16 cellular contexts compared by ENCODE assay signal in the genomic region with DNA sequence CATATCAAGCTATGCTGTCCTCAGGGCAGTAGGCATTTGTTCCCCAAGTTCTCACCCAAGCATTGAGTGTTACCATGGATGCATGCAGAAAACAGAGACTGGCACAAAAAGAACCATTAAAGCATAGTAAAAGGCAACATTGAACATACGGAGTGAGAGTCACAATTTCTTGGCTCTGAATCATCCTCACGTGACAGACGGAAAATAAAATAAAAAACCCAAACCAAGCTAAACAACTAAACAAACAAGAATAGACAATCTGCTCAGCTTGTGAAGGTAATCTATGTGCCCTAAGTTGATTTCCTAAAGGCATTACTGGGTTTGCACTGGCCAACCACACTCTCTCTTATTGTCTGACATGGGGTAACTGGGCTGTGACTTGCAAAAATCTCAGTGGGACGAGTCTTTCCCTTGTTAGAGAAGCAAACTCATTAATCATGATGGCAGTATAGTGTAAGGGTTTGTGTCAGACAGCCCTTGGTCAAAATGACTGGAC.
DNase-seq lines count a peak whose midpoint lies in the region; ATAC-seq and TF ChIP-seq lines count a peak whose summit lies in the region.
"Had no signal": no experiment of that assay in that cellular context is flagged by ENCODE, and none has a peak within 500 bp of the region (broad histone marks: within the 10 kb centered on the region; RNA-seq: fewer than 3 reads in every experiment).

No MANE protein-coding gene starts in this region.

- DNase-seq in M059J (ENCODE audit: low read depth) (peak; percentile 23), RPMI7951 (ENCODE audit: low read depth) (peak; percentile 27), mammary epithelial cell (peak; percentile 51), smooth muscle cell (lab: John Stamatoyannopoulos, UW; ENCODE audit: unreplicated experiment) (no peak), NCI-H526 (lab: John Stamatoyannopoulos, UW) (no peak)
- DNase-seq in activated CD4-positive, alpha-beta T cell treated with anti-CD3 and anti-CD28 coated beads, Interleukin-2, amount 10 ng/mL, durations not matched to agents 7 days and 5 days = no peak
- DNase-seq: BE2C; CD4-positive, alpha-beta T cell; DND-41; IMR-90; Kasumi-1; NCI-H1930; NCI-H82 had no signal

- no peak overlapping the region for H3K4me3 ChIP-seq in mammary epithelial cell (replicated peaks in 1 of 3; ENCODE audit: insufficient read depth in 1 of 3, low read depth in 2 of 3, low read length in 3 of 3)
- H3K4me3 ChIP-seq in smooth muscle cell = no peak overlapping the region
- H3K4me3 ChIP-seq: GM12878, SK-N-MC had no signal

- no TSS peak for BruUV-seq in mammary epithelial cell (replicated peaks; lab: Mats Ljungman, UMichigan)

- no peak for ATAC-seq in GM18858 (IDR thresholded peaks at IDR 0.05; ENCODE audit: unreplicated experiment)
- ATAC-seq: GM12878 had no signal

- 33% methylated on average over 4 of the region's 4 CpGs for WGBS in mammary epithelial cell (ENCODE audit: low coverage, missing lambda C conversion rate)
- 49% methylated on average over 4 of the region's 4 CpGs for WGBS in smooth muscle cell (ENCODE audit: low lambda C conversion rate)

- H3K4me1 ChIP-seq in mammary epithelial cell (ENCODE audit: insufficient read depth, low read length) (peaks cover 21% of the 10 kb centered on the region), smooth muscle cell (ENCODE audit: low read depth) (no peaks in the 10 kb centered on the region)

- H3K4me2 ChIP-seq in mammary epithelial cell (ENCODE audit: insufficient read depth, low read depth, low read length) (peak overlapping the region; percentile 55), smooth muscle cell (no peak overlapping the region)

- CTCF ChIA-PET in mammary epithelial cell (lab: Charles Lee; ENCODE audit: low non-redundant PET) = no interaction called here
- CTCF ChIA-PET in activated CD4-positive, alpha-beta T cell treated with anti-CD3 and anti-CD28 coated beads, Interleukin-2, amount 10 ng/mL, durations not matched to agents 7 days and 5 days (lab: Charles Lee) = no interaction called here

- POLR2A ChIA-PET in activated CD4-positive, alpha-beta T cell treated with anti-CD3 and anti-CD28 coated beads, Interleukin-2, amount 10 ng/mL, durations not matched to agents 7 days and 5 days (lab: Charles Lee) = no interaction called here

- TF ChIP-seq CTCF in mammary epithelial cell (conservative IDR thresholded peaks at IDR 0.05 in 1 of 2, IDR thresholded peaks at IDR 0.05 in 1 of 2; ENCODE audit: extremely low read depth in 1 of 2, insufficient read depth in 1 of 2, low read depth in 1 of 2, low read length in 2 of 2) = no peak
- no peak for TF ChIP-seq CTCF in smooth muscle cell (IDR thresholded peaks at IDR 0.05; ENCODE audit: borderline replicate concordance, insufficient read depth, poor library complexity, severe bottlenecking)

- H4K20me1 ChIP-seq in mammary epithelial cell (ENCODE audit: insufficient read depth, low read length) = no peaks in the 10 kb centered on the region
- no peaks in the 10 kb centered on the region for H4K20me1 ChIP-seq in smooth muscle cell (ENCODE audit: low read depth)

- no peak overlapping the region for H3K4me3 Mint-ChIP-seq in activated CD4-positive, alpha-beta T cell treated with anti-CD3 and anti-CD28 coated beads, Interleukin-2, amount 10 ng/mL, durations not matched to agents 7 days and 5 days
- H3K4me3 Mint-ChIP-seq: CD4-positive, alpha-beta T cell had no signal

- H3K9me3 ChIP-seq in mammary epithelial cell (replicated peaks; ENCODE audit: insufficient read depth, low read length) (no peaks in the 10 kb centered on the region), smooth muscle cell (replicated peaks; ENCODE audit: low read depth) (no peaks in the 10 kb centered on the region)
- H3K9me3 ChIP-seq: BE2C had no signal

- H3K9ac ChIP-seq in mammary epithelial cell (ENCODE audit: insufficient read depth, low read length) (peak overlapping the region; percentile 18), smooth muscle cell (ENCODE audit: low read depth) (peak overlapping the region; percentile 74)

- H3K27me3 Mint-ChIP-seq in activated CD4-positive, alpha-beta T cell treated with anti-CD3 and anti-CD28 coated beads, Interleukin-2, amount 10 ng/mL, durations not matched to agents 7 days and 5 days = no peaks in the 10 kb centered on the region
- H3K27me3 Mint-ChIP-seq: CD4-positive, alpha-beta T cell had no signal

- H3K27ac ChIP-seq in mammary epithelial cell (ENCODE audit: insufficient read depth, low read depth, low read length) = peak overlapping the region; percentile 46
- peak overlapping the region; percentile 86 for H3K27ac ChIP-seq in smooth muscle cell (ENCODE audit: low read depth)
- H3K27ac ChIP-seq: SK-N-MC had no signal

- dilution Hi-C loops in mammary epithelial cell (cut with HindIII; ENCODE audit: low sequenced_read_pairs) = no loop called here

- no peaks in the 10 kb centered on the region for H3F3A ChIP-seq in smooth muscle cell (ENCODE audit: low read depth)

- in situ Hi-C loops in mammary epithelial cell (cut with MboI; ENCODE audit: low sequenced_read_pairs in 2 of 2) = no loop called here

- H3K36me3 ChIP-seq in mammary epithelial cell (ENCODE audit: insufficient read depth, low read length) = no peaks in the 10 kb centered on the region
- H3K36me3 ChIP-seq in smooth muscle cell (ENCODE audit: low read depth) = no peaks in the 10 kb centered on the region
- H3K36me3 ChIP-seq: BE2C had no signal

- H3K27ac Mint-ChIP-seq in activated CD4-positive, alpha-beta T cell treated with anti-CD3 and anti-CD28 coated beads, Interleukin-2, amount 10 ng/mL, durations not matched to agents 7 days and 5 days = no peak overlapping the region
- H3K27ac Mint-ChIP-seq: CD4-positive, alpha-beta T cell had no signal

- no peaks in the 10 kb centered on the region for H3K27me3 ChIP-seq in mammary epithelial cell (ENCODE audit: insufficient read depth, low read length)
- H3K27me3 ChIP-seq in smooth muscle cell (ENCODE audit: low read depth) = peaks cover 7% of the 10 kb centered on the region
- H3K27me3 ChIP-seq: BE2C had no signal

- H3K4me1 Mint-ChIP-seq in activated CD4-positive, alpha-beta T cell treated with anti-CD3 and anti-CD28 coated beads, Interleukin-2, amount 10 ng/mL, durations not matched to agents 7 days and 5 days = no peaks in the 10 kb centered on the region

- intact Hi-C loops in mammary epithelial cell (cut with micrococcal nuclease) = no loop called here

- no peaks in the 10 kb centered on the region for H3K36me3 Mint-ChIP-seq in activated CD4-positive, alpha-beta T cell treated with anti-CD3 and anti-CD28 coated beads, Interleukin-2, amount 10 ng/mL, durations not matched to agents 7 days and 5 days (ENCODE audit: low read depth)

- no peaks in the 10 kb centered on the region for H3K9me3 Mint-ChIP-seq in activated CD4-positive, alpha-beta T cell treated with anti-CD3 and anti-CD28 coated beads, Interleukin-2, amount 10 ng/mL, durations not matched to agents 7 days and 5 days

- H3K79me2 ChIP-seq in mammary epithelial cell (ENCODE audit: insufficient read depth, low read length) (no peaks in the 10 kb centered on the region), smooth muscle cell (ENCODE audit: low read depth) (no peaks in the 10 kb centered on the region)

- H2AFZ ChIP-seq in mammary epithelial cell (ENCODE audit: low read depth, low read length) = peak overlapping the region; percentile 41
- no peak overlapping the region for H2AFZ ChIP-seq in smooth muscle cell (ENCODE audit: low read depth)

Comparison
In these comparisons a context has a peak if more than half of its experiments do, and no peak if none do; other contexts are left out.
1. DNase-seq: peak in M059J (single experiment), RPMI7951 (single experiment) and mammary epithelial cell (single experiment); none in smooth muscle cell (single experiment), NCI-H526 (0 of 2) and activated CD4-positive, alpha-beta T cell treated with anti-CD3 and anti-CD28 coated beads, Interleukin-2, amount 10 ng/mL, durations not matched to agents 7 days and 5 days (single experiment).